ENCODE assay signal across 27 cellular contexts in genomic region chr2:30516166-30516565, GRCh38.
"Had no signal": no experiment of that assay in that cellular context is flagged by ENCODE, and none has a peak within 500 bp of the region (broad histone marks: within the 10 kb centered on the region; RNA-seq: fewer than 3 reads in every experiment).

No MANE protein-coding gene starts in this region.

- H3K27me3 Mint-ChIP-seq: naive thymus-derived CD4-positive, alpha-beta T cell; progenitor cell of endocrine pancreas; stimulated activated naive B cell treated with anti-CD40 and anti-IgM and Interleukin-4, amounts not matched to agents 10 μg/mL and 1 μg/mL and 100 μg/mL, for 72 hours; stimulated activated naive CD8-positive, alpha-beta T cell treated with anti-CD3 and anti-CD28 coated beads, Interleukin-15, Interleukin-2, amounts not matched to agents 100 ng/mL and 50 ng/mL, for 24 hours; type B pancreatic cell had no signal

- H3K27me3 ChIP-seq: ovary, right lobe of liver, sigmoid colon, stomach, thyroid gland, tibial nerve, upper lobe of right lung, uterus had no signal

- H3K4me3 Mint-ChIP-seq: naive thymus-derived CD4-positive, alpha-beta T cell; natural killer cell; nephron; stimulated activated effector memory CD8-positive, alpha-beta T cell treated with anti-CD3 and anti-CD28 coated beads, Interleukin-12 subunit alpha, Interleukin-12 subunit beta, amount 100 ng/mL, for 72 hours; stimulated activated naive B cell treated with anti-CD40 and anti-IgM and Interleukin-4, amounts not matched to agents 10 μg/mL and 1 μg/mL and 100 μg/mL, for 72 hours; stimulated activated naive CD8-positive, alpha-beta T cell treated with anti-CD3 and anti-CD28 coated beads, Interleukin-15, Interleukin-2, amounts not matched to agents 100 ng/mL and 50 ng/mL, for 24 hours; type B pancreatic cell had no signal

- H3K9ac ChIP-seq: parathyroid adenoma had no signal

- H3K36me3 ChIP-seq: ovary, right lobe of liver, upper lobe of right lung, uterus had no signal

- H3K36me3 Mint-ChIP-seq: stimulated activated effector memory CD8-positive, alpha-beta T cell treated with anti-CD3 and anti-CD28 coated beads, Interleukin-12 subunit alpha, Interleukin-12 subunit beta, amount 100 ng/mL, for 72 hours had no signal

- H2AFZ ChIP-seq: parathyroid adenoma had no signal

- H3K27ac Mint-ChIP-seq: naive thymus-derived CD4-positive, alpha-beta T cell; natural killer cell; nephron; progenitor cell of endocrine pancreas; stimulated activated effector memory CD8-positive, alpha-beta T cell treated with anti-CD3 and anti-CD28 coated beads, Interleukin-12 subunit alpha, Interleukin-12 subunit beta, amount 100 ng/mL, for 72 hours; stimulated activated naive B cell treated with anti-CD40 and anti-IgM and Interleukin-4, amounts not matched to agents 10 μg/mL and 1 μg/mL and 100 μg/mL, for 72 hours; stimulated activated naive CD8-positive, alpha-beta T cell treated with anti-CD3 and anti-CD28 coated beads, Interleukin-15, Interleukin-2, amounts not matched to agents 100 ng/mL and 50 ng/mL, for 24 hours; type B pancreatic cell had no signal

- H3K27ac ChIP-seq: ovary, parathyroid adenoma, psoas muscle, right lobe of liver, sigmoid colon, stomach, thoracic aorta, thyroid gland, tibial nerve, upper lobe of right lung, uterus had no signal

- H3K4me1 ChIP-seq: right lobe of liver had no signal

- H3K4me3 ChIP-seq: ovary, psoas muscle, right lobe of liver, sigmoid colon, stomach, thoracic aorta, thyroid gland, tibial nerve, upper lobe of right lung, uterus had no signal

- H3K9me3 ChIP-seq: ovary, psoas muscle, right lobe of liver, thyroid gland, upper lobe of right lung, uterus had no signal

- DNase-seq: naive thymus-derived CD4-positive, alpha-beta T cell; natural killer cell; occipital lobe; ovary; psoas muscle; right lobe of liver; sigmoid colon; small intestine; stimulated activated CD4-positive, alpha-beta T cell treated with anti-CD3 and anti-CD28 coated beads, Interleukin-15, amount 100 ng/mL, for 24 hours; stimulated activated CD4-positive, alpha-beta T cell treated with anti-CD3 and anti-CD28 coated beads, Interleukin-2, amount 100 ng/mL, for 24 hours; stimulated activated CD4-positive, alpha-beta T cell treated with anti-CD3 and anti-CD28 coated beads, Interleukin-2, amount 100 ng/mL, for 48 hours; stimulated activated CD4-positive, alpha-beta T cell treated with anti-CD3 and anti-CD28 coated beads, Interleukin-4, amount 100 ng/mL, for 24 hours; stimulated activated naive B cell treated with anti-CD40 and anti-IgM and Interleukin-4, amounts not matched to agents 10 μg/mL and 1 μg/mL and 100 μg/mL, for 72 hours; stimulated activated naive CD4-positive, alpha-beta T cell treated with Interleukin-2 at 50 U/mL for 16 hours; stomach; thyroid gland; upper lobe of right lung; uterus had no signal

- ATAC-seq: naive thymus-derived CD4-positive, alpha-beta T cell; natural killer cell; psoas muscle; right cardiac atrium; right lobe of liver; stimulated activated effector memory CD8-positive, alpha-beta T cell treated with anti-CD3 and anti-CD28 coated beads, Interleukin-12 subunit alpha, Interleukin-12 subunit beta, amount 100 ng/mL, for 72 hours; stimulated activated naive B cell treated with anti-CD40 and anti-IgM and Interleukin-4, amounts not matched to agents 10 μg/mL and 1 μg/mL and 100 μg/mL, for 72 hours; upper lobe of right lung had no signal
